ENCODE assay signal across 10 cellular contexts in the genomic region with DNA sequence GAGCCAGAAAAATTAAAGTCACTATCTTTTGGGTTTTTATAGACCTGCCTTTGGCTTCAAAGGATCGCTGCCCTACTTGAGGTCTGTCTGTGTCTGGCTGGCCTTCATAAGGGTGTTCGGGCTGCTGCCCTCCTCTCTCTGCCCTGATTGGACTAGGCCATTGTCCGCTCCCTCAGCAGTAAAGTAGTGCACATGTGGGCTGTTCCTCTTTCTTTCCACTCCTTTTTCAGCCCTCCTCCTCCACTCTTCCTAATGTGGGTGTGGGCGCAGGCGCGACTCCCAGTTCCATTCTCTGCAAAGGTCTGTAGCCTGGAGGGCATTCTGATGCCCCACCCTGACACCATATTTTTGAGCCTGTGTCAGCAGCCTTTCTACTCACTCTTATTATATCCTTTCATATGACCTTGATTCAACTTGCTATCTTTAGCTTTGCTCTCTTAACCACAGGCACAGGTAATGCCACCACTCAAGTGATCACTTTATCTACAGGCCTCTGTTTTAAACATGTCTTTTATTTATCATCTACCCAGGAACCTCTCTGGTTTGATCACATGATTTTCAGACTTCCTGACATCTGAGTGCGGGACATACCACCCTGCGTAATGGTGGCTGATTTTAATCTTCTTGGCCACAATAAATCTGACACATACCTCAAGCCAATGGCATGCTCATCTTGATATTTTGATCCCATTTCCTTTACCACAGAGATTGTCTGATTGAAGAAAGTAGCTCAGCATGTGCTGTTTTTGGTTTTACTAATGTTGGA.
DNase-seq lines count a peak whose midpoint lies in the region; ATAC-seq and TF ChIP-seq lines count a peak whose summit lies in the region.
"Had no signal": no experiment of that assay in that cellular context is flagged by ENCODE, and none has a peak within 500 bp of the region (broad histone marks: within the 10 kb centered on the region; RNA-seq: fewer than 3 reads in every experiment).

No MANE protein-coding gene starts in this region.

- peak overlapping the region; percentile 75 for H3K27ac Mint-ChIP-seq in activated naive CD8-positive, alpha-beta T cell treated with anti-CD3 and anti-CD28 coated beads for 36 hours

- no peak for TF ChIP-seq CTCF in body of pancreas (IDR thresholded peaks at IDR 0.05)

- H3K27me3 ChIP-seq in body of pancreas, result no peaks in the 10 kb centered on the region
- H3K27me3 ChIP-seq: tibial nerve had no signal

- H3K9me3 ChIP-seq in mesodermal cell (ENCODE audit: control insufficient read depth, low read length) (no peaks in the 10 kb centered on the region), body of pancreas (no peaks in the 10 kb centered on the region)
- H3K9me3 ChIP-seq: tibial nerve had no signal

- H3K4me1 ChIP-seq in mesodermal cell (ENCODE audit: control insufficient read depth, insufficient read depth, low read length, poor library complexity, severe bottlenecking) (peaks cover 72% of the 10 kb centered on the region), body of pancreas (peaks cover 40% of the 10 kb centered on the region)

- 91 to 95% methylated on average over 7 to 8 of the region's 8 CpGs for WGBS in mesodermal cell (ENCODE audit: insufficient coverage in 2 of 2), 2 experiments
- 86 to 91% methylated on average over 8 of the region's 8 CpGs for WGBS in body of pancreas, 2 donors

- peaks cover 13% of the 10 kb centered on the region for H3K36me3 Mint-ChIP-seq in activated naive CD8-positive, alpha-beta T cell treated with anti-CD3 and anti-CD28 coated beads for 36 hours

- H3K4me1 Mint-ChIP-seq in activated naive CD8-positive, alpha-beta T cell treated with anti-CD3 and anti-CD28 coated beads for 36 hours, result peaks cover 37% of the 10 kb centered on the region

- H3K4me3 Mint-ChIP-seq in activated naive CD8-positive, alpha-beta T cell treated with anti-CD3 and anti-CD28 coated beads for 36 hours, result peak overlapping the region; percentile 6
- H3K4me3 Mint-ChIP-seq: neural crest cell had no signal

- DNase-seq in AG20443 (ENCODE audit: low spot score) (peak; percentile 60), LHCN-M2 (ENCODE audit: low read depth) (peak; percentile 83), cerebellum (ENCODE audit: low spot score) (no peak), body of pancreas (no peak)
- DNase-seq in activated naive CD8-positive, alpha-beta T cell treated with anti-CD3 and anti-CD28 coated beads for 36 hours, result no peak

- H3K4me3 ChIP-seq in mesodermal cell (ENCODE audit: extremely low read depth, insufficient read depth, low read length, poor library complexity, severe bottlenecking) (no peak overlapping the region), body of pancreas (no peak overlapping the region)
- H3K4me3 ChIP-seq: tibial nerve had no signal

- no peak for ATAC-seq in GM18519 (IDR thresholded peaks at IDR 0.05; ENCODE audit: low FRiP score, unreplicated experiment)
- no peak for ATAC-seq in body of pancreas
- no peak for ATAC-seq in HG03442 (IDR thresholded peaks at IDR 0.05; ENCODE audit: unreplicated experiment)

- intact Hi-C loops in body of pancreas (cut with DNase I), result no loop called here

- no peaks in the 10 kb centered on the region for H3K36me3 ChIP-seq in mesodermal cell (ENCODE audit: control insufficient read depth, insufficient read depth, low read length)
- no peaks in the 10 kb centered on the region for H3K36me3 ChIP-seq in body of pancreas (replicated peaks in 1 of 2; ENCODE audit: insufficient read depth in 1 of 2, low read depth in 2 of 2)
- H3K36me3 ChIP-seq: tibial nerve had no signal

- H3K27ac ChIP-seq in mesodermal cell (ENCODE audit: low read depth, low read length, severe bottlenecking), result peak overlapping the region; percentile 57
- peak overlapping the region in 1 of 4 donors; percentile 29 for H3K27ac ChIP-seq in body of pancreas

- TF ChIP-seq POLR2A in body of pancreas (IDR thresholded peaks at IDR 0.05), result no peak

- H3K27me3 Mint-ChIP-seq in activated naive CD8-positive, alpha-beta T cell treated with anti-CD3 and anti-CD28 coated beads for 36 hours, result no peaks in the 10 kb centered on the region

- peaks cover 3% of the 10 kb centered on the region for H3K9me3 Mint-ChIP-seq in activated naive CD8-positive, alpha-beta T cell treated with anti-CD3 and anti-CD28 coated beads for 36 hours

Comparison
In these comparisons a context has a peak if more than half of its experiments do, and no peak if none do; other contexts are left out.
1. DNase-seq: peak in AG20443 (single experiment) and LHCN-M2 (single experiment); none in activated naive CD8-positive, alpha-beta T cell treated with anti-CD3 and anti-CD28 coated beads for 36 hours (single experiment), cerebellum (single experiment) and body of pancreas (0 of 4).